30 cellular contexts compared by ENCODE assay signal in the genomic region with DNA sequence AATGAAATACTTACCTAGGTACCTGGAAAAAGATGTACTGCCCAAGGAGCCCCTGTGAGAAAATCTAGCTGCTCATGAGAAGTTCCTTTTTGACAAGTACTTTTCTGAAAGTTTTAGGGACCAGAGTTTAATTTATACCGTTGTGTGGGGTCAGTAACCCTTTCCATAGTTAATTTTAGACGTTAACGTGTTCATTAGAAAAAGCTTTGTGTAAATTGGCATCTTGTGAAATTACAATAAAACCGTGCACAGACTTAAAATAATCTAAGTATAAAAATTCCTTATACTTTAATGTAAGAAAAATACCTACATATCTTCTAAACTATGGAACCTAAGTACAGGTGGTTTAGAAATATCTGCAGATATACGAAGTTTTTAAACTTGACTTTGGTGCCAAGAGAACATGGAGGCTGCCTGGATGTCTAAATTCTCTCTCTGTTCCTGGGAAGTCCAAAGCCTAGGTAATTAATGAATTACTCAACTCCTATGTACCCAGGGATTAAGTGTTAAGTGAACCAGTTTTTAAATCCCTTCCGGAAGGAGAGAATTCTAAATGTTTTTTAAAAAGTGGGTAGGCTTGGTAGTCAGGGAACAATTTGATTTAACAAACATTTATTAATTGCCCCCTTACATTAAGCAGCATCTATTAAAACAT. TPM values are rescaled to one million over a fixed set of nuclear protein-coding genes. Genes with fewer than 3 reads are reported as not detected.
A peak's percentile ranks its signal among the peaks of the same experiment; 100 is the strongest.
DNase-seq lines count a peak whose midpoint lies in the region; ATAC-seq, FAIRE-seq and TF ChIP-seq lines count a peak whose summit lies in the region.
"Had no signal": no experiment of that assay in that cellular context is flagged by ENCODE, and none has a peak within 500 bp of the region (broad histone marks: within the 10 kb centered on the region; RNA-seq: fewer than 3 reads in every experiment).

No MANE protein-coding gene starts in this region.

- no peak overlapping the region for H2BK20ac ChIP-seq in H1 (ENCODE audit: low read length)

- H2AFZ ChIP-seq in H1 (ENCODE audit: low read length), result no peak overlapping the region

- 70% methylated on average over 6 of the region's 6 CpGs; no CpG with 5 or more reads in 1 of the 2 experiments for WGBS in H1 (ENCODE audit: extremely low coverage in 1 of 2, insufficient coverage in 1 of 2, insufficient read length in 1 of 2, insufficient replicate concordance in 2 of 2, low coverage in 1 of 2, low lambda C conversion rate in 2 of 2, missing lambda C conversion rate in 1 of 2), 2 experiments

- no peak overlapping the region for H3K14ac ChIP-seq in H1 (ENCODE audit: insufficient read length)

- H3K9me3 Mint-ChIP-seq in progenitor cell of endocrine pancreas (ENCODE audit: low read depth), result no peaks in the 10 kb centered on the region
- H3K9me3 Mint-ChIP-seq: brain; naive thymus-derived CD8-positive, alpha-beta T cell had no signal

- TF ChIP-seq EP300 in H1 (IDR thresholded peaks at IDR 0.05; ENCODE audit: borderline replicate concordance in 1 of 2, low read depth in 2 of 2, low read length in 2 of 2), result no peak

- no peaks in the 10 kb centered on the region for H3K23me2 ChIP-seq in H1 (ENCODE audit: low read depth, low read length)

- no peak overlapping the region for H3K4ac ChIP-seq in H1 (replicated peaks; ENCODE audit: insufficient read length, low read depth, low read length)

- no peaks in the 10 kb centered on the region for H3K79me1 ChIP-seq in H1 (ENCODE audit: low read depth, low read length)

- H4K20me1 ChIP-seq in H1 (replicated peaks in 1 of 2; ENCODE audit: control insufficient read depth in 1 of 2, insufficient read depth in 2 of 2, low read length in 2 of 2), result no peaks in the 10 kb centered on the region

- H3K27me3 ChIP-seq in H1 (replicated peaks in 1 of 4; ENCODE audit: control insufficient read depth in 3 of 4, extremely low read depth in 1 of 4, insufficient read depth in 3 of 4, low read length in 3 of 4), result no peaks in the 10 kb centered on the region; a peak in 1 of 7 replicates
- H3K27me3 ChIP-seq: ovary, right atrium auricular region, testis had no signal

- H3K36me3 ChIP-seq in H1 (ENCODE audit: control insufficient read depth in 2 of 4, insufficient read depth in 4 of 4, low read length in 3 of 4), result no peaks in the 10 kb centered on the region
- H3K36me3 ChIP-seq: ovary, right atrium auricular region had no signal

- no peak overlapping the region for H2BK12ac ChIP-seq in H1 (ENCODE audit: low read depth, low read length)

- H3K27ac Mint-ChIP-seq in progenitor cell of endocrine pancreas, result peak overlapping the region; percentile 78
- H3K27ac Mint-ChIP-seq: brain; naive thymus-derived CD8-positive, alpha-beta T cell had no signal

- H3K36me3 Mint-ChIP-seq in progenitor cell of endocrine pancreas (ENCODE audit: insufficient read depth), result peaks cover 2% of the 10 kb centered on the region
- H3K36me3 Mint-ChIP-seq: brain; naive thymus-derived CD8-positive, alpha-beta T cell had no signal

- H3K18ac ChIP-seq in H1 (ENCODE audit: extremely low read depth, low read length), result no peak overlapping the region

- peaks cover 23% of the 10 kb centered on the region for H3K4me1 Mint-ChIP-seq in progenitor cell of endocrine pancreas (ENCODE audit: low read depth)
- H3K4me1 Mint-ChIP-seq: brain had no signal

- no peak overlapping the region for H3K27ac ChIP-seq in H1 (ENCODE audit: low read depth, low read length)
- H3K27ac ChIP-seq: HL-60, ovary, right atrium auricular region, testis had no signal

- no peak overlapping the region for H4K5ac ChIP-seq in H1 (ENCODE audit: insufficient read length, low read depth, low read length)

- no peaks in the 10 kb centered on the region for H3K9me3 ChIP-seq in H1 (ENCODE audit: insufficient read depth in 2 of 2, low read depth in 1 of 2, low read length in 1 of 2)
- H3K9me3 ChIP-seq: ovary, right atrium auricular region, testis had no signal

- CTCF ChIA-PET in H1 (lab: Charles Lee; ENCODE audit: partially characterized antibody), result interaction anchor here (0.6 to 4.2 kb wide), 40 partner anchors 9 to 329 kb away, joined by 3 to 22 read pairs (median 4); a partner anchor contains a TSS

- peak; percentile 19 for FAIRE-seq in H1 (lab: Jason Lieb, UNC)
- FAIRE-seq: GM12891 had no signal

- no peak overlapping the region for H3K9ac ChIP-seq in H1 (replicated peaks in 1 of 4; ENCODE audit: extremely low read depth in 1 of 4, low read depth in 3 of 4, low read length in 3 of 4)

- no peak overlapping the region for H3K23ac ChIP-seq in H1 (ENCODE audit: insufficient read length)

- ATAC-seq in GM18870 (IDR thresholded peaks at IDR 0.05; ENCODE audit: unreplicated experiment), result no peak
- ATAC-seq: left cardiac atrium; naive thymus-derived CD8-positive, alpha-beta T cell had no signal

- no peak overlapping the region for H3K56ac ChIP-seq in H1 (replicated peaks; ENCODE audit: insufficient read length, low read depth, low read length)

- TF ChIP-seq CTCF in H1 (IDR thresholded peaks at IDR 0.05; ENCODE audit: control extremely low read depth in 1 of 3, insufficient read depth in 1 of 3, low read depth in 1 of 3, low read length in 3 of 3) (no peak), progenitor cell of endocrine pancreas (IDR thresholded peaks at IDR 0.05; ENCODE audit: unreplicated experiment) (no peak)

- no peak overlapping the region for H2BK120ac ChIP-seq in H1 (replicated peaks; ENCODE audit: low read depth, low read length)

- POLR2A ChIA-PET in H1 (lab: Charles Lee; ENCODE audit: partially characterized antibody), result no interaction called here

- H3K4me2 ChIP-seq in H1 (ENCODE audit: insufficient read depth in 1 of 2, low read depth in 2 of 2, low read length in 2 of 2), result no peak overlapping the region

- TF ChIP-seq RAD21 in H1 (IDR thresholded peaks at IDR 0.05 in 1 of 2, conservative IDR thresholded peaks at IDR 0.05 in 1 of 2; ENCODE audit: low read depth in 2 of 2, low read length in 2 of 2), result no peak

- no peaks in the 10 kb centered on the region for H3K79me2 ChIP-seq in H1 (ENCODE audit: control insufficient read depth in 1 of 2, insufficient read depth in 2 of 2, low read length in 2 of 2)

- no peak overlapping the region for H2AK5ac ChIP-seq in H1 (ENCODE audit: low read depth, low read length)

- H4K91ac ChIP-seq in H1 (replicated peaks; ENCODE audit: insufficient read length, low read length), result no peak overlapping the region

- H3K4me3 Mint-ChIP-seq in progenitor cell of endocrine pancreas (ENCODE audit: low read depth), result no peak overlapping the region
- H3K4me3 Mint-ChIP-seq: brain; naive thymus-derived CD8-positive, alpha-beta T cell had no signal

- TF ChIP-seq POLR2A in H1 (IDR thresholded peaks at IDR 0.05; ENCODE audit: control extremely low read depth in 1 of 2, low read depth in 2 of 2, low read length in 2 of 2), result no peak

- no peak overlapping the region for H3K4me3 ChIP-seq in H1 (ENCODE audit: extremely low read depth in 1 of 4, insufficient read depth in 2 of 4, low read depth in 3 of 4, low read length in 4 of 4)
- H3K4me3 ChIP-seq: ovary, right atrium auricular region, testis had no signal

- no peak overlapping the region for H2BK5ac ChIP-seq in H1 (ENCODE audit: low read depth, low read length)

- no peaks in the 10 kb centered on the region for H3K27me3 Mint-ChIP-seq in progenitor cell of endocrine pancreas

- no peak overlapping the region for H4K8ac ChIP-seq in H1 (ENCODE audit: extremely low read depth, insufficient read depth, low read length)

- no peak overlapping the region for H2BK15ac ChIP-seq in H1 (ENCODE audit: low read length)

- DNase-seq in DMS53 (lab: John Stamatoyannopoulos, UW) (peak; percentile 32), DMS53 treated with DMSO at 0.1 percent for 48 hours (lab: John Stamatoyannopoulos, UW; ENCODE audit: unreplicated experiment) (no peak), HT-29 (ENCODE audit: low spot score) (peak; percentile 19), H1 (ENCODE audit: low read depth in 1 of 2, low spot score in 2 of 2) (no peak), progenitor cell of endocrine pancreas (ENCODE audit: low spot score, unreplicated experiment) (no peak), NCI-H2107 treated with DMSO at 0.1 percent for 48 hours (lab: John Stamatoyannopoulos, UW; ENCODE audit: unreplicated experiment) (no peak), mucosa of gallbladder (ENCODE audit: low spot score) (no peak)
- DNase-seq: 8988T; activated naive CD4-positive, alpha-beta T cell; activated T-cell treated with anti-CD3 and anti-CD28 coated beads, Interleukin-2, amount 50 U/mL, for 48 hours; left cardiac atrium; NCI-H1092; NCI-H1930; NCI-H226; NCI-H774; ovary; SIG-M5; stimulated activated CD4-positive, alpha-beta T cell treated with anti-CD3 and anti-CD28 coated beads, Interleukin-4, amount 100 ng/mL, for 4 hours; stimulated activated naive CD4-positive, alpha-beta T cell treated with Interleukin-2 at 50 U/mL for 16 hours; T-helper 1 cell; testis had no signal

- no peaks in the 10 kb centered on the region for H3K4me1 ChIP-seq in H1 (replicated peaks in 1 of 4; ENCODE audit: control insufficient read depth in 3 of 4, insufficient read depth in 4 of 4, low read length in 3 of 4)
- H3K4me1 ChIP-seq: right atrium auricular region, testis had no signal

TF ChIP-seq in H1, 55 proteins besides CTCF, POLR2A, EP300 and RAD21 (continues in another document):
- TF ChIP-seq ASH2L (IDR thresholded peaks at IDR 0.05; ENCODE audit: low read length), result no peak
- TF ChIP-seq HDAC2 (IDR thresholded peaks at IDR 0.05; ENCODE audit: borderline replicate concordance in 1 of 2, low read depth in 2 of 2, low read length in 2 of 2), result no peak
- TF ChIP-seq SIN3A (conservative IDR thresholded peaks at IDR 0.05 in 1 of 2, IDR thresholded peaks at IDR 0.05 in 1 of 2; ENCODE audit: low read depth in 1 of 2, low read length in 2 of 2), result no peak
- no peak for TF ChIP-seq KDM1A (IDR thresholded peaks at IDR 0.05; ENCODE audit: borderline replicate concordance, low read length)
- TF ChIP-seq TEAD4 (IDR thresholded peaks at IDR 0.05; ENCODE audit: low read depth, low read length), result no peak
- TF ChIP-seq, protein P1, sequence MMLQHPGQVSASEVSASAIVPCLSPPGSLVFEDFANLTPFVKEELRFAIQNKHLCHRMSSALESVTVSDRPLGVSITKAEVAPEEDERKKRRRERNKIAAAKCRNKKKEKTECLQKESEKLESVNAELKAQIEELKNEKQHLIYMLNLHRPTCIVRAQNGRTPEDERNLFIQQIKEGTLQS (IDR thresholded peaks at IDR 0.05; ENCODE audit: insufficient read depth, low read depth, low read length), result no peak

RNA-seq across cellular contexts. Expression of a gene that starts 50.2 kb away (rescaled TPM):
- total RNA-seq in HT-29 (2014; rRNA removed; shearing (Covaris generic)), result 0.51 and 0.89 TPM in 2 replicates
- total RNA-seq in H1 (2021; fragmentation: NEBNext Ultra II Directional; extraction: Animal tissue kit (Norgen Biotek cat#: 25700)), result not detected in 2 replicates
- polyA plus RNA-seq in H1 (2011; rRNA removed), result not detected in 2 replicates
- polyA plus RNA-seq in H1 (2011; cell fraction: cytosol; rRNA removed), result not detected
- polyA plus RNA-seq in H1 (2011; cell fraction: nucleus; rRNA removed), result not detected
- not detected in 4 replicates for polyA plus RNA-seq in H1 (2012, experiment 1 of 2)
- polyA plus RNA-seq in H1 (2012, experiment 2 of 2), result not detected
- not detected for polyA plus RNA-seq in H1 (2013, experiment 1 of 2)
- polyA plus RNA-seq in H1 (2013, experiment 2 of 2), result not detected
- not detected in 2 replicates for polyA minus RNA-seq in H1 (2011; rRNA and poly(A)+ RNA removed)
- not detected for polyA minus RNA-seq in H1 (2011; cell fraction: cytosol; rRNA and poly(A)+ RNA removed)
- not detected for polyA minus RNA-seq in H1 (2011; cell fraction: nucleus; rRNA and poly(A)+ RNA removed)
- total RNA-seq in progenitor cell of endocrine pancreas, result 260 and 303 TPM in 2 replicates
- 18.4 TPM for total RNA-seq in mucosa of gallbladder
- total RNA-seq: cerebellum; Daoy; epithelial cell of proximal tubule; left cardiac atrium; naive thymus-derived CD8-positive, alpha-beta T cell; ovary; right atrium auricular region had no signal
- polyA plus RNA-seq: naive thymus-derived CD8-positive, alpha-beta T cell; ovary had no signal

Comparison
In these comparisons a context has a peak if more than half of its experiments do, and no peak if none do; other contexts are left out.
1. DNase-seq: peak in DMS53 (single experiment) and HT-29 (single experiment); none in DMS53 treated with DMSO at 0.1 percent for 48 hours (single experiment), H1 (0 of 2), progenitor cell of endocrine pancreas (single experiment), NCI-H2107 treated with DMSO at 0.1 percent for 48 hours (single experiment) and mucosa of gallbladder (single experiment).
2. RNA of a gene that starts 50.2 kb away (total RNA-seq): 260 to 303 TPM in progenitor cell of endocrine pancreas; 18.4 TPM in mucosa of gallbladder (single experiment), 0.51 to 0.89 TPM in HT-29 and not detected in H1; every median in the first group is over 10 times any median in the second.